Comparison of ENCODE assay signal across 8 cellular contexts in the genomic region with DNA sequence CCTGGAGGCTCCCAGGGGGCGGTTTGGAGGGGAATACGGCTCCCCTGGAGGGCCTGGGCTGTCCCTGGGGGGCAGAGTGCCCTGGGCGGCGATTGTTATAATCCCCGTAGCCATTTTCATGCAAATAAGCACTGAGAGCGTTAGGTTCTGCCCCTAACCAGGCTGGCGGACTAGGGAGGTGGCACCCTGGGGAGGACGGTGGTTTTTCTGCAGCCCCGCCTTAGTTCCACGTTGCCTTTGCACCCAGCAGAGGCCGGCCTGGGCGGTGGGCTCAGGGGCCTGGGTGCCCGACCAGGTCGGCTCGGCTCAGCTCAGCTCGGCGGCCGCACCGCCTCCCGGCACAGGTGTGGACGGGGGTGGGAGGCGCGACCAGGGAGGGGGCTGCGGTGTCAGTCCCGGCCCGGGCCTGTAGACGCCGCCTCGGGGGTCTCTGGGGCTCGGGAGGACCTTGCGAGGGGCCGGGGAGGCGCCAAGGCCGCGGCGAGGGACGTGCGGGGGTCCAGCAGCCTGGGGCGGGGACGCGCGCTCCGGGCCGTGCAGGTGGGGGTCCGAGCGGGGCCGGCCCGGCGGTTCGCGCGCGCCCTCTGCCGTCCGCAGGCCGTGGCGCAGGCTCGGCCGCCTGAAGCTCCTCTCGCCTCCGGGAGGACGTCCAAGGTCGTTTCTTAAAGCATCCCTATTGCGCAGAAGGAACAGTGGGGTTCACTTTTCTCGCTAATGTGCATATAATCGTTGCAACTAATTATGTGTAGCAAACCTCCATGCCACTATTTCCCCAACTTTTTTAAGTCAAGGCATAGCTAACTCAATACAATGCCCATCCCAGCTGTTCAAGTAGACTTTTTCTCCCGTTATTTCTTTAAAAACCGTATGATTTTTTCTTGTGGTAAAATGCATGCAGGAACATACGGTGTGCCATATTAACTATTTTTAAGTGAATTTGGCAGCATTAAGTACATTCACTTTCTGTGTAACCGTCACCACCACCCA. TPM values are rescaled to one million over a fixed set of nuclear protein-coding genes. Genes with fewer than 3 reads are reported as not detected.
DNase-seq lines count a peak whose midpoint lies in the region; ATAC-seq, FAIRE-seq and TF ChIP-seq lines count a peak whose summit lies in the region.

No MANE protein-coding gene starts in this region.

- POLR2A ChIA-PET in A673 (lab: Charles Lee; ENCODE audit: low non-redundant PET), result no interaction called here

- FAIRE-seq in GM12891 (lab: Jason Lieb, UNC), result peak; percentile 75

- TF ChIP-seq CTCF in A673 (conservative IDR thresholded peaks at IDR 0.05; ENCODE audit: low read depth, low read length) (peak; percentile 56), right lobe of liver (IDR thresholded peaks at IDR 0.05) (peak; percentile 75 to 99 (median 85))

- peak overlapping the region; percentile 70 for H3K27ac Mint-ChIP-seq in stimulated activated memory B cell treated with anti-CD40 and anti-IgM and Interleukin-4, amounts not matched to agents 10 μg/mL and 1 μg/mL and 100 μg/mL, for 72 hours

- peaks cover 6% of the 10 kb centered on the region for H3K4me1 ChIP-seq in A673 (ENCODE audit: insufficient read depth, low read length, poor library complexity, severe bottlenecking)
- peaks cover 0 to 19% (median 5%) of the 10 kb centered on the region in 4 donors for H3K4me1 ChIP-seq in right lobe of liver

- H3K27ac ChIP-seq in A673 (ENCODE audit: low read depth, low read length, poor library complexity, severe bottlenecking) (no peak overlapping the region), right lobe of liver (peak overlapping the region; percentile 15 to 48 (median 31))

- intact Hi-C loops in A673 (cut with micrococcal nuclease; ENCODE audit: unreplicated experiment) (loop anchor here (2.0 kb wide), 1 partner anchor 28 kb away; no protein-coding TSS in a partner anchor), right lobe of liver (cut with DNase I) (loop anchor here in 1 of 2 donors (10.0 kb wide), 1 partner anchor 120 kb away; no protein-coding TSS in a partner anchor)

- H3K27me3 Mint-ChIP-seq in stimulated activated memory B cell treated with anti-CD40 and anti-IgM and Interleukin-4, amounts not matched to agents 10 μg/mL and 1 μg/mL and 100 μg/mL, for 72 hours, result no peaks in the 10 kb centered on the region

- peak overlapping the region; percentile 77 for H3K4me3 Mint-ChIP-seq in stimulated activated memory B cell treated with anti-CD40 and anti-IgM and Interleukin-4, amounts not matched to agents 10 μg/mL and 1 μg/mL and 100 μg/mL, for 72 hours

- peaks cover 7% of the 10 kb centered on the region for H3K9me3 Mint-ChIP-seq in stimulated activated memory B cell treated with anti-CD40 and anti-IgM and Interleukin-4, amounts not matched to agents 10 μg/mL and 1 μg/mL and 100 μg/mL, for 72 hours

- H3K27me3 ChIP-seq in A673 (replicated peaks; ENCODE audit: insufficient read depth, low read depth, low read length, poor library complexity) (peaks cover 25% of the 10 kb centered on the region), right lobe of liver (no peaks in the 10 kb centered on the region)

- H3K4me3 ChIP-seq in A673 (ENCODE audit: low read depth, low read length, poor library complexity, severe bottlenecking) (no peak overlapping the region), right lobe of liver (peak overlapping the region; percentile 29 to 45 (median 41))

- H3K36me3 Mint-ChIP-seq in stimulated activated memory B cell treated with anti-CD40 and anti-IgM and Interleukin-4, amounts not matched to agents 10 μg/mL and 1 μg/mL and 100 μg/mL, for 72 hours, result peaks cover 8% of the 10 kb centered on the region

- H3K9me3 ChIP-seq in A673 (ENCODE audit: low read depth, low read length, poor library complexity, severe bottlenecking), result no peaks in the 10 kb centered on the region
- no peaks in the 10 kb centered on the region for H3K9me3 ChIP-seq in right lobe of liver

- DNase-seq in A673 (ENCODE audit: low spot score), result peak; percentile 30
- DNase-seq in GM12891 (ENCODE audit: insufficient read length, low spot score), result peak; percentile 77
- peak; percentile 88 for DNase-seq in NCI-H1436 (lab: John Stamatoyannopoulos, UW)
- peak; percentile 30 to 38 for DNase-seq in activated CD4-positive, alpha-beta T cell treated with anti-CD3 and anti-CD28 coated beads, Interleukin-2, amount 50 U/mL, for 24 hours (ENCODE audit: low read depth in 1 of 2, low spot score in 1 of 2)
- DNase-seq in ecto neural progenitor cell (ENCODE audit: low spot score), result peak; percentile 75
- peak in 2 of 3 donors; percentile 61 to 66 for DNase-seq in right lobe of liver

- CTCF ChIA-PET in A673 (lab: Charles Lee), result interaction anchor here (0.6 to 1.5 kb wide), 8 partner anchors 10 to 304 kb away, joined by 3 to 14 read pairs (median 4); a partner anchor contains a TSS

- no peak for TF ChIP-seq POLR2A in GM12891 (IDR thresholded peaks at IDR 0.05; ENCODE audit: low read depth, low read length)
- TF ChIP-seq POLR2A in right lobe of liver (IDR thresholded peaks at IDR 0.05), result no peak

- no TSS peak for BruUV-seq in A673 (replicated peaks; lab: Mats Ljungman, UMichigan)

- peaks cover 28% of the 10 kb centered on the region for H3K4me1 Mint-ChIP-seq in stimulated activated memory B cell treated with anti-CD40 and anti-IgM and Interleukin-4, amounts not matched to agents 10 μg/mL and 1 μg/mL and 100 μg/mL, for 72 hours

- WGBS in right lobe of liver (ENCODE audit: insufficient coverage, low coverage, low lambda C conversion rate, missing lambda C conversion rate), result 10% methylated on average over 9 of the region's 70 CpGs

- H3K36me3 ChIP-seq in A673 (ENCODE audit: insufficient read depth, low read length, poor library complexity, severe bottlenecking) (no peaks in the 10 kb centered on the region), right lobe of liver (no peaks in the 10 kb centered on the region)

- ATAC-seq in right lobe of liver (peak; percentile 49 to 76 (median 68)), GM21737 (IDR thresholded peaks at IDR 0.05; ENCODE audit: unreplicated experiment) (no peak)
- ATAC-seq in stimulated activated memory B cell treated with anti-CD40 and anti-IgM and Interleukin-4, amounts not matched to agents 10 μg/mL and 1 μg/mL and 100 μg/mL, for 72 hours, result peak; percentile 84

TF ChIP-seq in GM12891, 5 proteins besides CTCF, POLR2A, EP300 and RAD21:
- no peak for TF ChIP-seq POU2F2 (IDR thresholded peaks at IDR 0.05; ENCODE audit: low read depth, low read length)
- no peak for TF ChIP-seq PAX5 (IDR thresholded peaks at IDR 0.05; ENCODE audit: insufficient read depth, low read length, severe bottlenecking)
- no peak for TF ChIP-seq SPI1 (IDR thresholded peaks at IDR 0.05; ENCODE audit: low read depth, low read length)
- TF ChIP-seq POLR2AphosphoS5 (IDR thresholded peaks at IDR 0.05; ENCODE audit: low read depth, low read length), result no peak
- no peak for TF ChIP-seq TAF1 (IDR thresholded peaks at IDR 0.05; ENCODE audit: low read depth, low read length)

RNA-seq across cellular contexts. Expression of a gene that starts 2.5 kb away (rescaled TPM):
- 0.70 and 1.9 TPM in 2 replicates for total RNA-seq in A673 (2021)
- 0.21 TPM for polyA plus RNA-seq in GM12891 (2012; ENCODE audit: low read depth, missing spikeins)
- 10 to 100 TPM in 2 of 6 experiments, 1 to 10 TPM in 2, under 1 TPM in 2; 0.22 to 13.7 (median 4.4) TPM for total RNA-seq in right lobe of liver

RNA-seq across cellular contexts. Expression of a gene that starts 10.5 kb away (rescaled TPM):
- total RNA-seq in A673 (2021) (not detected in 2 replicates), right lobe of liver (not detected)
- polyA plus RNA-seq in GM12891 (2012; ENCODE audit: low read depth, missing spikeins), result not detected

RNA-seq across cellular contexts. Expression of a gene that starts 23.5 kb away (rescaled TPM):
- not detected in 2 replicates for total RNA-seq in A673 (2021)
- not detected for polyA plus RNA-seq in GM12891 (2012; ENCODE audit: low read depth, missing spikeins)
- not detected for total RNA-seq in right lobe of liver

RNA-seq across cellular contexts. Expression of a gene that starts 33.7 kb away (rescaled TPM):
- total RNA-seq in A673 (2021) (not detected in 2 replicates), right lobe of liver (not detected)
- not detected for polyA plus RNA-seq in GM12891 (2012; ENCODE audit: low read depth, missing spikeins)

RNA-seq across cellular contexts. Expression of a gene that starts 47.4 kb away (rescaled TPM):
- total RNA-seq in A673 (2021) (not detected in 2 replicates), right lobe of liver (not detected)
- polyA plus RNA-seq in GM12891 (2012; ENCODE audit: low read depth, missing spikeins), result not detected

Comparison
In these comparisons a context has a peak if more than half of its experiments do, and no peak if none do; other contexts are left out.
1. DNase-seq: peak in every context shown above with its lines; median percentile 88 in NCI-H1436; 77 in GM12891; 75 in ecto neural progenitor cell; 64 in right lobe of liver; 34 in activated CD4-positive, alpha-beta T cell treated with anti-CD3 and anti-CD28 coated beads, Interleukin-2, amount 50 U/mL, for 24 hours; 30 in A673.